Comparison of ENCODE assay signal across 11 cellular contexts in genomic region chr16:30068333-30068732, GRCh38. TPM values are rescaled to one million over a fixed set of nuclear protein-coding genes. Genes with fewer than 3 reads are reported as not detected.
A peak's percentile ranks its signal among the peaks of the same experiment; 100 is the strongest.
DNase-seq lines count a peak whose midpoint lies in the region; TF ChIP-seq lines count a peak whose summit lies in the region.
"Had no signal": no experiment of that assay in that cellular context is flagged by ENCODE, and none has a peak within 500 bp of the region (broad histone marks: within the 10 kb centered on the region; RNA-seq: fewer than 3 reads in every experiment).

No MANE protein-coding gene starts in this region.

- TF ChIP-seq POLR2A in spleen (IDR thresholded peaks at IDR 0.05), result no peak

- H3K4me1 ChIP-seq in endodermal cell (ENCODE audit: control insufficient read depth, insufficient read depth, low read length), result peaks cover 8% of the 10 kb centered on the region
- peaks cover 32 to 75% (median 57%) of the 10 kb centered on the region in 6 donors for H3K4me1 ChIP-seq in spleen

- 96 to 98% methylated on average over 6 to 9 of the region's 9 CpGs for WGBS in endodermal cell (ENCODE audit: insufficient coverage in 1 of 2, insufficient read length in 1 of 2), 2 experiments
- WGBS in spleen, 5 donors, result 71 to 86% (median 76%) methylated on average over 9 of the region's 9 CpGs

- DNase-seq in activated CD4-positive, alpha-beta T cell treated with anti-CD3 and anti-CD28 coated beads, Interleukin-2, amount 10 ng/mL, durations not matched to agents 24 days and 14 days, result no peak
- DNase-seq in activated CD4-positive, alpha-beta T cell treated with anti-CD3 and anti-CD28 coated beads for 1 hour, result no peak
- no peak for DNase-seq in RWPE1 (ENCODE audit: low spot score)
- DNase-seq in endodermal cell, result no peak
- no peak for DNase-seq in spleen
- DNase-seq in NCI-H526 (lab: John Stamatoyannopoulos, UW), result no peak
- DNase-seq in mesenteric fat pad (ENCODE audit: low spot score), result no peak
- DNase-seq in LoVo (ENCODE audit: low spot score), result no peak
- DNase-seq: NCI-H1436, SHP77 treated with DMSO at 0.1 percent for 48 hours, upper lobe of left lung had no signal

- POLR2A ChIA-PET in RWPE1 (lab: Yijun Ruan, JAX; ENCODE audit: low non-redundant PET), result interaction anchor here (2.0 kb wide), 1 partner anchor 15 kb away, joined by 8 read pairs; a partner anchor contains a TSS

- H3K9me3 Mint-ChIP-seq in activated CD4-positive, alpha-beta T cell treated with anti-CD3 and anti-CD28 coated beads, Interleukin-2, amount 10 ng/mL, durations not matched to agents 24 days and 14 days, result no peaks in the 10 kb centered on the region
- H3K9me3 Mint-ChIP-seq in endodermal cell, result no peaks in the 10 kb centered on the region

- peaks cover 41% of the 10 kb centered on the region for H3K4me1 Mint-ChIP-seq in activated CD4-positive, alpha-beta T cell treated with anti-CD3 and anti-CD28 coated beads, Interleukin-2, amount 10 ng/mL, durations not matched to agents 24 days and 14 days
- peaks cover 18% of the 10 kb centered on the region for H3K4me1 Mint-ChIP-seq in endodermal cell

- H3K27ac ChIP-seq in RWPE1 (peak overlapping the region; percentile 99), endodermal cell (ENCODE audit: low read depth, low read length) (no peak overlapping the region), spleen (peak overlapping the region in 5 of 8 donors; percentile 17 to 100 (median 97))

- peaks cover 73% of the 10 kb centered on the region for H3K36me3 Mint-ChIP-seq in activated CD4-positive, alpha-beta T cell treated with anti-CD3 and anti-CD28 coated beads, Interleukin-2, amount 10 ng/mL, durations not matched to agents 24 days and 14 days (ENCODE audit: low read depth)
- H3K36me3 Mint-ChIP-seq in endodermal cell (ENCODE audit: low read depth), result peaks cover 57% of the 10 kb centered on the region

- TF ChIP-seq CTCF in RWPE1 (conservative IDR thresholded peaks at IDR 0.05; ENCODE audit: low read depth) (no peak), endodermal cell (conservative IDR thresholded peaks at IDR 0.05) (no peak), spleen (IDR thresholded peaks at IDR 0.05 in 8 of 11, conservative IDR thresholded peaks at IDR 0.05 in 3 of 11) (no peak)

- H3K4me3 Mint-ChIP-seq in activated CD4-positive, alpha-beta T cell treated with anti-CD3 and anti-CD28 coated beads, Interleukin-2, amount 10 ng/mL, durations not matched to agents 24 days and 14 days, result peak overlapping the region; percentile 70
- H3K4me3 Mint-ChIP-seq in endodermal cell, result no peak overlapping the region

- H3K4me3 ChIP-seq in endodermal cell (ENCODE audit: low read length) (no peak overlapping the region), spleen (peak overlapping the region in 1 of 8 donors; percentile 0)

- H3K27me3 Mint-ChIP-seq in activated CD4-positive, alpha-beta T cell treated with anti-CD3 and anti-CD28 coated beads, Interleukin-2, amount 10 ng/mL, durations not matched to agents 24 days and 14 days, result no peaks in the 10 kb centered on the region
- H3K27me3 Mint-ChIP-seq in endodermal cell (ENCODE audit: insufficient read depth), result no peaks in the 10 kb centered on the region

- H3K9me3 ChIP-seq in endodermal cell (ENCODE audit: control insufficient read depth, low read length), result no peaks in the 10 kb centered on the region
- H3K9me3 ChIP-seq in spleen, result no peaks in the 10 kb centered on the region
- H3K9me3 ChIP-seq: upper lobe of left lung had no signal

- no peaks in the 10 kb centered on the region for H3K27me3 ChIP-seq in endodermal cell (ENCODE audit: control insufficient read depth, insufficient read depth, low read length, poor library complexity, severe bottlenecking)
- no peaks in the 10 kb centered on the region for H3K27me3 ChIP-seq in spleen (replicated peaks in 1 of 7)
- H3K27me3 ChIP-seq: upper lobe of left lung had no signal

- H3K9ac ChIP-seq in endodermal cell (ENCODE audit: extremely low read depth, low read length, poor library complexity, severe bottlenecking), result no peak overlapping the region

- intact Hi-C loops in activated CD4-positive, alpha-beta T cell treated with anti-CD3 and anti-CD28 coated beads, Interleukin-2, amount 10 ng/mL, durations not matched to agents 24 days and 14 days (cut with micrococcal nuclease), result no loop called here
- intact Hi-C loops in spleen (cut with DNase I; ENCODE audit: low total_unique reads), result no loop called here

- peak overlapping the region; percentile 75 for H3K27ac Mint-ChIP-seq in activated CD4-positive, alpha-beta T cell treated with anti-CD3 and anti-CD28 coated beads, Interleukin-2, amount 10 ng/mL, durations not matched to agents 24 days and 14 days
- H3K27ac Mint-ChIP-seq in endodermal cell, result peak overlapping the region; percentile 66

- CTCF ChIA-PET in RWPE1 (lab: Yijun Ruan, JAX), result interaction anchor here (0.6 to 0.7 kb wide), 4 partner anchors 13 to 44 kb away, joined by 3 read pairs; no protein-coding TSS in a partner anchor

- H3K36me3 ChIP-seq in endodermal cell (ENCODE audit: control insufficient read depth, insufficient read depth, low read length) (peaks cover 59% of the 10 kb centered on the region), spleen (peaks cover 10 to 68% (median 65%) of the 10 kb centered on the region in 6 donors)

RNA-seq across cellular contexts. Expression of gene ALDOA, which starts 2.8 kb away (rescaled TPM):
- 2,074 and 2,109 TPM in 2 replicates for total RNA-seq in activated CD4-positive, alpha-beta T cell treated with anti-CD3 and anti-CD28 coated beads, Interleukin-2, amount 10 ng/mL, durations not matched to agents 24 days and 14 days
- total RNA-seq in endodermal cell, result 100 to 1,000 TPM; 645 to 652 TPM
- polyA plus RNA-seq in endodermal cell (2013, experiment 1 of 2), result 715 TPM
- polyA plus RNA-seq in endodermal cell (2013, experiment 2 of 2), result 666 TPM
- total RNA-seq in spleen, result 100 to 1,000 TPM; 579 to 880 (median 622) TPM
- polyA plus RNA-seq in spleen, result 100 to 1,000 TPM; 424 to 551 (median 496) TPM
- total RNA-seq in mesenteric fat pad, result 1,236 TPM

RNA-seq across cellular contexts. Expression of gene PPP4C, which starts 7.5 kb away (rescaled TPM):
- total RNA-seq in activated CD4-positive, alpha-beta T cell treated with anti-CD3 and anti-CD28 coated beads, Interleukin-2, amount 10 ng/mL, durations not matched to agents 24 days and 14 days, result 144 and 145 TPM in 2 replicates
- total RNA-seq in endodermal cell (100 to 1,000 TPM; 150 to 151 TPM), spleen (10 to 100 TPM; 43.9 to 88.6 (median 74.8) TPM), mesenteric fat pad (81.1 TPM)
- 140 TPM for polyA plus RNA-seq in endodermal cell (2013, experiment 1 of 2)
- polyA plus RNA-seq in endodermal cell (2013, experiment 2 of 2), result 132 TPM
- 100 to 1,000 TPM in 1 of 3 donors, 10 to 100 TPM in 2; 73.0 to 128 (median 91.1) TPM for polyA plus RNA-seq in spleen

RNA-seq across cellular contexts. Expression of gene TBX6, which starts 23.4 kb away (rescaled TPM):
- total RNA-seq in activated CD4-positive, alpha-beta T cell treated with anti-CD3 and anti-CD28 coated beads, Interleukin-2, amount 10 ng/mL, durations not matched to agents 24 days and 14 days, result 2.1 TPM in 2 replicates
- 1 to 10 TPM; 3.0 to 6.3 TPM for total RNA-seq in endodermal cell
- polyA plus RNA-seq in endodermal cell (2013, experiment 1 of 2), result 3.4 TPM
- 3.1 TPM for polyA plus RNA-seq in endodermal cell (2013, experiment 2 of 2)
- total RNA-seq in spleen, result 1 to 10 TPM in 5 of 7 donors, under 1 TPM in 1, not detected in 1; 0.66 to 3.4 (median 2.2) TPM
- 1 to 10 TPM; 1.4 to 2.2 (median 1.6) TPM for polyA plus RNA-seq in spleen
- 0.67 TPM for total RNA-seq in mesenteric fat pad

RNA-seq across cellular contexts. Expression of gene YPEL3, which starts 27.7 kb away (rescaled TPM):
- 11.8 and 11.9 TPM in 2 replicates for total RNA-seq in activated CD4-positive, alpha-beta T cell treated with anti-CD3 and anti-CD28 coated beads, Interleukin-2, amount 10 ng/mL, durations not matched to agents 24 days and 14 days
- 10 to 100 TPM; 42.0 to 57.2 TPM for total RNA-seq in endodermal cell
- polyA plus RNA-seq in endodermal cell (2013, experiment 1 of 2), result 39.8 TPM
- 36.9 TPM for polyA plus RNA-seq in endodermal cell (2013, experiment 2 of 2)
- total RNA-seq in spleen, result 100 to 1,000 TPM; 108 to 208 (median 127) TPM
- 100 to 1,000 TPM; 152 to 234 (median 223) TPM for polyA plus RNA-seq in spleen
- total RNA-seq in mesenteric fat pad, result 49.3 TPM

RNA-seq across cellular contexts. Expression of gene TLCD3B, which starts 37.3 kb away (rescaled TPM):
- total RNA-seq in activated CD4-positive, alpha-beta T cell treated with anti-CD3 and anti-CD28 coated beads, Interleukin-2, amount 10 ng/mL, durations not matched to agents 24 days and 14 days, result 1.5 and 1.8 TPM in 2 replicates
- total RNA-seq in endodermal cell (1 to 10 TPM; 3.3 to 3.5 TPM), spleen (not detected), mesenteric fat pad (not detected)
- 18.2 TPM for polyA plus RNA-seq in endodermal cell (2013, experiment 1 of 2)
- polyA plus RNA-seq in endodermal cell (2013, experiment 2 of 2), result 15.3 TPM
- under 1 TPM in 2 of 3 donors, not detected in 1; 0.09 to 0.10 TPM for polyA plus RNA-seq in spleen
